ENCODE assay signal across 1 cellular context in genomic region chr16:10647264-10647720, GRCh38.
TF ChIP-seq lines count a peak whose summit lies in the region.

No MANE protein-coding gene starts in this region.

TF ChIP-seq in HepG2, 621 proteins besides CTCF, POLR2A, EP300 and RAD21 (continued from another document and continues in another):
- TF ChIP-seq ZBED4 (CRISPR knock-in tag; IDR thresholded peaks at IDR 0.05; ENCODE audit: borderline replicate concordance) (no peak), ZNF788 (CRISPR knock-in tag; IDR thresholded peaks at IDR 0.05; ENCODE audit: borderline replicate concordance) (no peak), ZBTB38 (CRISPR knock-in tag; IDR thresholded peaks at IDR 0.05) (peak; percentile 29), ZNF33A (CRISPR knock-in tag; IDR thresholded peaks at IDR 0.05; ENCODE audit: borderline replicate concordance) (no peak), ZBTB42 (CRISPR knock-in tag; IDR thresholded peaks at IDR 0.05) (no peak), SATB2 (CRISPR knock-in tag; IDR thresholded peaks at IDR 0.05) (no peak), ZNF776 (CRISPR knock-in tag; IDR thresholded peaks at IDR 0.05) (no peak), HOXD1 (CRISPR knock-in tag; IDR thresholded peaks at IDR 0.05) (no peak), PHF20 (CRISPR knock-in tag; IDR thresholded peaks at IDR 0.05) (0 out of 2 replicates have a peak, but pooled peaks have one; percentile 14), SRF (IDR thresholded peaks at IDR 0.05; ENCODE audit: low read depth, low read length) (no peak), ZNF670 (CRISPR knock-in tag; IDR thresholded peaks at IDR 0.05; ENCODE audit: borderline replicate concordance) (no peak), HOXA9 (CRISPR knock-in tag; IDR thresholded peaks at IDR 0.05; ENCODE audit: borderline replicate concordance) (no peak), SMAD9 (CRISPR knock-in tag; IDR thresholded peaks at IDR 0.05) (no peak), ARID2 (CRISPR knock-in tag; IDR thresholded peaks at IDR 0.05; ENCODE audit: borderline replicate concordance) (no peak), MTF2 (CRISPR knock-in tag; IDR thresholded peaks at IDR 0.05; ENCODE audit: borderline replicate concordance) (no peak), ATF5 (CRISPR knock-in tag; IDR thresholded peaks at IDR 0.05; ENCODE audit: low read depth) (no peak), ZSCAN29 (CRISPR knock-in tag; conservative IDR thresholded peaks at IDR 0.05) (no peak), ZNF761 (CRISPR knock-in tag; conservative IDR thresholded peaks at IDR 0.05) (no peak), ZNF558 (CRISPR knock-in tag; IDR thresholded peaks at IDR 0.05; ENCODE audit: borderline replicate concordance) (no peak), SSRP1 (CRISPR knock-in tag; IDR thresholded peaks at IDR 0.05) (no peak), ZBTB46 (CRISPR knock-in tag; IDR thresholded peaks at IDR 0.05; ENCODE audit: borderline replicate concordance) (no peak), PTBP1 (IDR thresholded peaks at IDR 0.05; ENCODE audit: low read depth, low read length, poor library complexity, severe bottlenecking) (peak; percentile 71), KDM4B (CRISPR knock-in tag; IDR thresholded peaks at IDR 0.05) (no peak), SYNCRIP (IDR thresholded peaks at IDR 0.05; ENCODE audit: insufficient read depth, low read depth, low read length) (no peak), ZBTB34 (CRISPR knock-in tag; IDR thresholded peaks at IDR 0.05) (no peak), ZNF503 (CRISPR knock-in tag; IDR thresholded peaks at IDR 0.05) (no peak), TP53 (CRISPR knock-in tag; conservative IDR thresholded peaks at IDR 0.05) (0 out of 2 replicates have a peak, but pooled peaks have one; percentile 3), ETS1 (CRISPR knock-in tag; IDR thresholded peaks at IDR 0.05) (no peak), YEATS4 (CRISPR knock-in tag; IDR thresholded peaks at IDR 0.05; ENCODE audit: borderline replicate concordance) (no peak), MXI1 (IDR thresholded peaks at IDR 0.05; ENCODE audit: borderline replicate concordance, low read depth, low read length) (no peak), NPAS2 (CRISPR knock-in tag; IDR thresholded peaks at IDR 0.05; ENCODE audit: borderline replicate concordance) (0 out of 2 replicates have a peak, but pooled peaks have one; percentile 37), GFI1 (CRISPR knock-in tag; IDR thresholded peaks at IDR 0.05; ENCODE audit: borderline replicate concordance) (no peak), GTF2F1 (IDR thresholded peaks at IDR 0.05; ENCODE audit: low read length) (no peak), ZNF720 (CRISPR knock-in tag; IDR thresholded peaks at IDR 0.05) (no peak), ELF1 (CRISPR knock-in tag; IDR thresholded peaks at IDR 0.05) (no peak), ZNF773 (CRISPR knock-in tag; IDR thresholded peaks at IDR 0.05; ENCODE audit: borderline replicate concordance) (no peak), PAX8 (CRISPR knock-in tag; IDR thresholded peaks at IDR 0.05; ENCODE audit: borderline replicate concordance) (no peak), STAT6 (CRISPR knock-in tag; IDR thresholded peaks at IDR 0.05; ENCODE audit: borderline replicate concordance) (no peak), ATAD3A (CRISPR knock-in tag; IDR thresholded peaks at IDR 0.05) (no peak), NFE2 (CRISPR knock-in tag; IDR thresholded peaks at IDR 0.05) (no peak), SOX5 (CRISPR knock-in tag; IDR thresholded peaks at IDR 0.05; ENCODE audit: borderline replicate concordance) (no peak), ZSCAN20 (CRISPR knock-in tag; IDR thresholded peaks at IDR 0.05; ENCODE audit: borderline replicate concordance) (0 out of 2 replicates have a peak, but pooled peaks have one; percentile 5), ATF3 (CRISPR knock-in tag; IDR thresholded peaks at IDR 0.05) (no peak)
